Comparison of ENCODE assay signal across 8 cellular contexts in the genomic region with DNA sequence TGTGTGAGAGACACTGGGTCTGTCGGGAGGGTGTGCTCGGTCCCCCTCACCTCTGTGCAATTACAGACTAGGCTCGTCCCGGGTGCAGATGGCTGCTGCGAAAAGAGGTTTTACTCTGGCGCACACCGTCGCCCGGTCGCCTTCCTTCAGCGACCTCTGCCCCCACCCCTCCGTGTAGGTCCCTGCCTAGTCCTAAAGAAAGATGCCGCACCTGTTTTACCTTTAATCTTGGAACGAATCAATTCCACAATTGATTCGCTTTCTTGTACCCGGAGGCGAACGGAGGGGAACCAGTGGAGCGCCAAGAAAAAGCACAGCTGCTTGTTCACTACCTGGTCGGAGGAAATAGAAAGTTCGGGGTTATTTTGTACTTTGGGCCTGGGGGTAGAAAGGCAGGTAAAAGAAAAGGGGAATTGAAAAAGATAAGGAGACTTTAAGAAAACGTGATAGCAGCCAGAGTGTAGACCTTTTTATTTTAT. TPM values are rescaled to one million over a fixed set of nuclear protein-coding genes. Genes with fewer than 3 reads are reported as not detected.
DNase-seq lines count a peak whose midpoint lies in the region; ATAC-seq and TF ChIP-seq lines count a peak whose summit lies in the region.

No MANE protein-coding gene starts in this region.

- CTCF ChIA-PET in A673 (lab: Charles Lee) = no interaction called here

- H3K4me3 ChIP-seq in A673 (ENCODE audit: low read depth, low read length, poor library complexity, severe bottlenecking) (peak overlapping the region; percentile 48), SK-N-MC (peak overlapping the region; percentile 90), liver (ENCODE audit: low read depth in 1 of 3, low read length in 3 of 3) (peak overlapping the region in 2 of 3 donors; percentile 5 to 32)

- H3K9ac ChIP-seq in SK-N-MC (ENCODE audit: insufficient read length) (no peak overlapping the region), liver (ENCODE audit: low read depth in 1 of 2, low read length in 2 of 2) (no peak overlapping the region)

- no peaks in the 10 kb centered on the region for H3K9me3 ChIP-seq in A673 (ENCODE audit: low read depth, low read length, poor library complexity, severe bottlenecking)
- H3K9me3 ChIP-seq in SK-N-MC (ENCODE audit: low read depth, low read length) = no peaks in the 10 kb centered on the region
- H3K9me3 ChIP-seq in liver (ENCODE audit: control insufficient read depth in 4 of 4, low read length in 3 of 4) = no peaks in the 10 kb centered on the region

- H3K27me3 ChIP-seq in A673 (replicated peaks; ENCODE audit: insufficient read depth, low read depth, low read length, poor library complexity) (peaks cover 99% of the 10 kb centered on the region), liver (ENCODE audit: control insufficient read depth in 4 of 4, insufficient read depth in 4 of 4, low read length in 3 of 4) (peaks cover 4 to 20% (median 5%) of the 10 kb centered on the region in 4 donors)

- no TSS peak for BruUV-seq in A673 (replicated peaks; lab: Mats Ljungman, UMichigan)

- POLR2A ChIA-PET in A673 (lab: Charles Lee; ENCODE audit: low non-redundant PET) = no interaction called here

- intact Hi-C loops in A673 (cut with micrococcal nuclease; ENCODE audit: unreplicated experiment) = no loop called here

- WGBS in liver = 4% methylated on average over 22 of the region's 22 CpGs

- DNase-seq in A673 (ENCODE audit: low spot score) = no peak
- no peak for DNase-seq in SK-N-MC (ENCODE audit: low read depth, low spot score)
- no peak for DNase-seq in NCI-H2171 (lab: John Stamatoyannopoulos, UW)
- DNase-seq in central memory CD4-positive, alpha-beta T cell = no peak
- DNase-seq in omental fat pad (ENCODE audit: low spot score) = no peak
- DNase-seq in NOMO-1 treated with dmso at 0.1 percent for 144 hours (lab: John Stamatoyannopoulos, UW; ENCODE audit: unreplicated experiment) = no peak

- H3K4me1 ChIP-seq in A673 (ENCODE audit: insufficient read depth, low read length, poor library complexity, severe bottlenecking) = peaks cover 12% of the 10 kb centered on the region
- peaks cover 0 to 16% (median 5%) of the 10 kb centered on the region in 4 donors for H3K4me1 ChIP-seq in liver (ENCODE audit: control insufficient read depth in 4 of 4, insufficient read depth in 4 of 4, low read length in 3 of 4)

- no peak for TF ChIP-seq CTCF in A673 (conservative IDR thresholded peaks at IDR 0.05; ENCODE audit: low read depth, low read length)
- no peak for TF ChIP-seq CTCF in liver (IDR thresholded peaks at IDR 0.05; ENCODE audit: low read depth, low read length, missing input control)
- TF ChIP-seq CTCF in omental fat pad (IDR thresholded peaks at IDR 0.05) = no peak

- no peaks in the 10 kb centered on the region for H3K36me3 ChIP-seq in A673 (ENCODE audit: insufficient read depth, low read length, poor library complexity, severe bottlenecking)
- H3K36me3 ChIP-seq in SK-N-MC (ENCODE audit: insufficient read depth, low read length) = no peaks in the 10 kb centered on the region
- no peaks in the 10 kb centered on the region for H3K36me3 ChIP-seq in liver (ENCODE audit: control insufficient read depth in 4 of 4, insufficient read depth in 3 of 4, low read depth in 1 of 4, low read length in 3 of 4)

- H3K27ac ChIP-seq in A673 (ENCODE audit: low read depth, low read length, poor library complexity, severe bottlenecking) (no peak overlapping the region), SK-N-MC (no peak overlapping the region), liver (ENCODE audit: low read depth in 1 of 2, low read length in 2 of 2) (no peak overlapping the region)

- ATAC-seq in GM19452 (IDR thresholded peaks at IDR 0.05; ENCODE audit: unreplicated experiment) = peak; percentile 18
- no peak for ATAC-seq in omental fat pad (ENCODE audit: low FRiP score)

- no peak for TF ChIP-seq RAD21 in liver (IDR thresholded peaks at IDR 0.05)

TF ChIP-seq in liver, 16 proteins besides CTCF, POLR2A, EP300 and RAD21:
- TF ChIP-seq, protein P1, sequence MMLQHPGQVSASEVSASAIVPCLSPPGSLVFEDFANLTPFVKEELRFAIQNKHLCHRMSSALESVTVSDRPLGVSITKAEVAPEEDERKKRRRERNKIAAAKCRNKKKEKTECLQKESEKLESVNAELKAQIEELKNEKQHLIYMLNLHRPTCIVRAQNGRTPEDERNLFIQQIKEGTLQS (IDR thresholded peaks at IDR 0.05) = no peak
- TF ChIP-seq GABPA (IDR thresholded peaks at IDR 0.05 in 1 of 2, conservative IDR thresholded peaks at IDR 0.05 in 1 of 2) = no peak
- TF ChIP-seq FOXA1 (IDR thresholded peaks at IDR 0.05) = no peak
- TF ChIP-seq HNF4G (IDR thresholded peaks at IDR 0.05) = no peak
- TF ChIP-seq TAF1 (conservative IDR thresholded peaks at IDR 0.05) = no peak
- no peak for TF ChIP-seq RXRA (IDR thresholded peaks at IDR 0.05)

RNA-seq across cellular contexts. Expression of a gene that starts 1.2 kb away (rescaled TPM):
- total RNA-seq in A673 (2021) (0.45 and 0.50 TPM in 2 replicates), liver (1 to 10 TPM; 1.7 to 4.4 TPM), omental fat pad (10 to 100 TPM in 3 of 4 donors, 1 to 10 TPM in 1; 7.4 to 40.6 (median 23.2) TPM)
- 1 to 10 TPM; 1.3 to 2.3 TPM for polyA plus RNA-seq in liver

Comparison
In these comparisons a context has a peak if more than half of its experiments do, and no peak if none do; other contexts are left out.
1. H3K4me3 ChIP-seq: peak in every context shown above with its lines; median percentile 90 in SK-N-MC; 48 in A673; 18 in liver.